ENCODE assay signal across 5 cellular contexts in genomic region chr7:99379693-99380031, GRCh38. TPM values are rescaled to one million over a fixed set of nuclear protein-coding genes. Genes with fewer than 3 reads are reported as not detected.
DNase-seq lines count a peak whose midpoint lies in the region; TF ChIP-seq lines count a peak whose summit lies in the region.
"Not testable (repeated sequence)": the region's sequence is repeated elsewhere in the genome, so short reads cannot be mapped to it uniquely, and the experiment has no call there.

No MANE protein-coding gene starts in this region.

- not testable (repeated sequence) for TF ChIP-seq EP300 in sigmoid colon (IDR thresholded peaks at IDR 0.05)

- peaks cover 32% of the 10 kb centered on the region for H3K4me1 Mint-ChIP-seq in HFFc6 (ENCODE audit: low read depth)
- H3K4me1 Mint-ChIP-seq in activated T-cell treated with anti-CD3 and anti-CD28 coated beads, Interleukin-2, amount 50 U/mL, for 24 hours (ENCODE audit: low read depth): peaks cover 65% of the 10 kb centered on the region

- H3K4me3 Mint-ChIP-seq in HFFc6: peak overlapping the region; percentile 66
- peak overlapping the region; percentile 82 for H3K4me3 Mint-ChIP-seq in activated T-cell treated with anti-CD3 and anti-CD28 coated beads, Interleukin-2, amount 50 U/mL, for 24 hours

- WGBS in liver: 79% methylated on average over 7 of the region's 7 CpGs
- WGBS in sigmoid colon, 2 donors: 57 to 82% methylated on average over 7 of the region's 7 CpGs

- TF ChIP-seq CTCF in HFFc6 (IDR thresholded peaks at IDR 0.05); dorsolateral prefrontal cortex (IDR thresholded peaks at IDR 0.05 in 54 of 56, conservative IDR thresholded peaks at IDR 0.05 in 2 of 56; ENCODE audit: low read depth in 1 of 56, partially characterized antibody in 56 of 56); liver (IDR thresholded peaks at IDR 0.05; ENCODE audit: low read depth, low read length, missing input control); sigmoid colon (IDR thresholded peaks at IDR 0.05): not testable (repeated sequence)

- not testable (repeated sequence) for H3K9me3 Mint-ChIP-seq in HFFc6; activated T-cell treated with anti-CD3 and anti-CD28 coated beads, Interleukin-2, amount 50 U/mL, for 24 hours

- H3K27ac ChIP-seq in dorsolateral prefrontal cortex: peak overlapping the region in 56 of 59 donors; percentile 7 to 89 (median 74)
- H3K27ac ChIP-seq in liver (ENCODE audit: low read depth in 1 of 2, low read length in 2 of 2): peak overlapping the region; percentile 53 to 71
- peak overlapping the region; percentile 78 to 85 (median 84) for H3K27ac ChIP-seq in sigmoid colon

- H3K9ac ChIP-seq in liver (ENCODE audit: low read depth in 1 of 2, low read length in 2 of 2): peak overlapping the region; percentile 15 to 28

- H3K27me3 ChIP-seq in dorsolateral prefrontal cortex; liver (ENCODE audit: control insufficient read depth in 4 of 4, insufficient read depth in 4 of 4, low read length in 3 of 4); sigmoid colon: not testable (repeated sequence)

- not testable (repeated sequence) for DNase-seq in HFFc6; activated T-cell treated with anti-CD3 and anti-CD28 coated beads, Interleukin-2, amount 50 U/mL, for 24 hours; dorsolateral prefrontal cortex; sigmoid colon

- not testable (repeated sequence) for TF ChIP-seq POLR2A in sigmoid colon (IDR thresholded peaks at IDR 0.05)

- not testable (repeated sequence) for TF ChIP-seq RAD21 in liver (IDR thresholded peaks at IDR 0.05)

- not testable (repeated sequence) for H3K9me3 ChIP-seq in liver (ENCODE audit: control insufficient read depth in 4 of 4, low read length in 3 of 4); sigmoid colon

- intact Hi-C loops in dorsolateral prefrontal cortex (cut with DNase I): loop anchor here in 1 of 2 donors (5.0 kb wide), 1 partner anchor 52 kb away; the partner anchor contains the start of gene ARPC1A
- intact Hi-C loops in sigmoid colon (cut with DNase I): not testable (repeated sequence)

- H3K4me3 ChIP-seq in dorsolateral prefrontal cortex (peak overlapping the region in 47 of 59 donors; percentile 1 to 51 (median 24)), sigmoid colon (peak overlapping the region in 2 of 4 donors; percentile 9 to 21)
- H3K4me3 ChIP-seq in liver (ENCODE audit: low read depth in 1 of 3, low read length in 3 of 3): not testable (repeated sequence)

- H3K36me3 Mint-ChIP-seq in HFFc6 (ENCODE audit: low read depth): peaks cover 13% of the 10 kb centered on the region; the same call in 1 of the 2 replicates
- H3K36me3 Mint-ChIP-seq in activated T-cell treated with anti-CD3 and anti-CD28 coated beads, Interleukin-2, amount 50 U/mL, for 24 hours (ENCODE audit: low read depth): peaks cover 83% of the 10 kb centered on the region

- peak overlapping the region; percentile 95 for H3K27ac Mint-ChIP-seq in HFFc6
- H3K27ac Mint-ChIP-seq in activated T-cell treated with anti-CD3 and anti-CD28 coated beads, Interleukin-2, amount 50 U/mL, for 24 hours: peak overlapping the region; percentile 99

- H3K4me1 ChIP-seq in liver (ENCODE audit: control insufficient read depth in 4 of 4, insufficient read depth in 4 of 4, low read length in 3 of 4): peaks cover 16 to 26% (median 19%) of the 10 kb centered on the region in 4 donors
- H3K4me1 ChIP-seq in sigmoid colon: peaks cover 0 to 44% (median 39%) of the 10 kb centered on the region in 4 donors

- not testable (repeated sequence) for H3K27me3 Mint-ChIP-seq in HFFc6 (ENCODE audit: insufficient read depth); activated T-cell treated with anti-CD3 and anti-CD28 coated beads, Interleukin-2, amount 50 U/mL, for 24 hours

- not testable (repeated sequence) for H3K36me3 ChIP-seq in liver (ENCODE audit: control insufficient read depth in 4 of 4, insufficient read depth in 3 of 4, low read depth in 1 of 4, low read length in 3 of 4); sigmoid colon

RNA-seq across cellular contexts. Expression of gene ARPC1B, which starts 5.1 kb away (rescaled TPM):
- 100 to 1,000 TPM; 233 to 281 (median 249) TPM for total RNA-seq in HFFc6 (2021; fragmentation: NEBNext Ultra II Directional; extraction: Animal tissue kit (Norgen Biotek cat#: 25700))
- total RNA-seq in dorsolateral prefrontal cortex (10 to 100 TPM in 115 of 120 experiments, 1 to 10 TPM in 5; 5.2 to 52.6 (median 17.8) TPM), liver (100 to 1,000 TPM; 111 to 182 TPM), sigmoid colon (100 to 1,000 TPM in 2 of 4 donors, 10 to 100 TPM in 2; 70.3 to 136 (median 105) TPM)
- polyA plus RNA-seq in liver (100 to 1,000 TPM in 1 of 2 donors, 10 to 100 TPM in 1; 43.9 to 112 TPM), sigmoid colon (100 to 1,000 TPM; 229 to 390 (median 313) TPM)

RNA-seq across cellular contexts. Expression of gene PDAP1, which starts 28.7 kb away (rescaled TPM):
- 100 to 1,000 TPM; 148 to 213 (median 180) TPM for total RNA-seq in HFFc6 (2021; fragmentation: NEBNext Ultra II Directional; extraction: Animal tissue kit (Norgen Biotek cat#: 25700))
- total RNA-seq in dorsolateral prefrontal cortex: 100 to 1,000 TPM in 4 of 120 experiments, 10 to 100 TPM in 116; 57.9 to 106 (median 75.1) TPM
- total RNA-seq in liver: 10 to 100 TPM; 11.6 to 48.5 TPM
- 10 to 100 TPM; 14.6 to 83.6 TPM for polyA plus RNA-seq in liver
- 10 to 100 TPM; 84.5 to 89.5 (median 85.1) TPM for total RNA-seq in sigmoid colon
- 100 to 1,000 TPM; 145 to 194 (median 163) TPM for polyA plus RNA-seq in sigmoid colon

RNA-seq across cellular contexts. Expression of gene BUD31, which starts 29.1 kb away (rescaled TPM):
- 100 to 1,000 TPM; 134 to 147 (median 146) TPM for total RNA-seq in HFFc6 (2021; fragmentation: NEBNext Ultra II Directional; extraction: Animal tissue kit (Norgen Biotek cat#: 25700))
- total RNA-seq in dorsolateral prefrontal cortex: 10 to 100 TPM; 37.0 to 97.8 (median 64.0) TPM
- 10 to 100 TPM; 18.5 to 28.6 TPM for total RNA-seq in liver
- 10 to 100 TPM; 35.4 to 55.9 TPM for polyA plus RNA-seq in liver
- total RNA-seq in sigmoid colon: 10 to 100 TPM; 44.6 to 89.8 (median 69.3) TPM
- 100 to 1,000 TPM; 118 to 141 (median 119) TPM for polyA plus RNA-seq in sigmoid colon

RNA-seq across cellular contexts. Expression of gene ARPC1A, which starts 54.0 kb away (rescaled TPM):
- total RNA-seq in HFFc6 (2021; fragmentation: NEBNext Ultra II Directional; extraction: Animal tissue kit (Norgen Biotek cat#: 25700)): 100 to 1,000 TPM; 261 to 285 (median 281) TPM
- 100 to 1,000 TPM in 106 of 120 experiments, 10 to 100 TPM in 14; 84.1 to 180 (median 126) TPM for total RNA-seq in dorsolateral prefrontal cortex
- total RNA-seq in liver: 10 to 100 TPM; 46.7 to 60.1 TPM
- 10 to 100 TPM; 61.5 to 84.0 TPM for polyA plus RNA-seq in liver
- 100 to 1,000 TPM in 2 of 4 donors, 10 to 100 TPM in 2; 94.6 to 131 (median 111) TPM for total RNA-seq in sigmoid colon
- polyA plus RNA-seq in sigmoid colon: 100 to 1,000 TPM; 181 to 396 (median 263) TPM

RNA-seq across cellular contexts. Expression of gene PTCD1, which starts 58.9 kb away (rescaled TPM):
- 1 to 10 TPM; 4.5 to 8.6 (median 6.7) TPM for total RNA-seq in HFFc6 (2021; fragmentation: NEBNext Ultra II Directional; extraction: Animal tissue kit (Norgen Biotek cat#: 25700))
- total RNA-seq in dorsolateral prefrontal cortex (10 to 100 TPM in 9 of 120 experiments, 1 to 10 TPM in 111; 3.2 to 13.4 (median 6.3) TPM), liver (1 to 10 TPM; 4.2 to 4.3 TPM), sigmoid colon (1 to 10 TPM; 4.6 to 6.4 (median 5.6) TPM)
- polyA plus RNA-seq in liver (1 to 10 TPM; 3.1 to 3.5 TPM), sigmoid colon (1 to 10 TPM; 1.2 to 5.5 (median 4.0) TPM)
